16 cellular contexts compared by ENCODE assay signal in genomic region chr16:3866703-3867431, GRCh38.
"Had no signal": no experiment of that assay in that cellular context is flagged by ENCODE, and none has a peak within 500 bp of the region (broad histone marks: within the 10 kb centered on the region; RNA-seq: fewer than 3 reads in every experiment).

No MANE protein-coding gene starts in this region.

- H3K36me3 Mint-ChIP-seq: natural killer cell had no signal

- H3K9me3 ChIP-seq: left lung, mucosa of descending colon had no signal

- H3K27me3 ChIP-seq: left lung had no signal

- H3K4me3 ChIP-seq: coronary artery, left lung, mucosa of descending colon had no signal

- H3K4me3 Mint-ChIP-seq: activated B cell treated with CpG ODN at 0.5 μM for 24 hours; activated CD4-positive, alpha-beta T cell treated with anti-CD3 and anti-CD28 coated beads, Interleukin-2, amount 10 ng/mL, durations not matched to agents 7 days and 5 days; activated naive CD4-positive, alpha-beta T cell treated with anti-CD3 and anti-CD28 coated beads, Interleukin-2, amount 10 ng/mL, durations not matched to agents 7 days and 5 days had no signal

- H3K36me3 ChIP-seq: left lung had no signal

- H3K27ac ChIP-seq: coronary artery, left lung had no signal

- DNase-seq: activated B cell treated with CpG ODN at 0.5 μM for 24 hours; activated CD4-positive, alpha-beta T cell treated with anti-CD3 and anti-CD28 coated beads, Interleukin-2, amount 10 ng/mL, durations not matched to agents 7 days and 5 days; activated naive CD4-positive, alpha-beta T cell treated with anti-CD3 and anti-CD28 coated beads, Interleukin-2, amount 10 ng/mL, durations not matched to agents 7 days and 5 days; activated T-cell treated with anti-CD3 and anti-CD28 coated beads for 4 hours; amniotic stem cell; central memory CD4-positive, alpha-beta T cell; left lung; mammary epithelial cell; mucosa of descending colon; natural killer cell; nucleus accumbens had no signal

- ATAC-seq: esophagus mucosa, left lung, mucosa of descending colon, natural killer cell, sciatic nerve, SK-N-SH treated with all-trans-retinoic acid at 6 μM for 48 hours had no signal

- H3K9me3 Mint-ChIP-seq: activated B cell treated with CpG ODN at 0.5 μM for 24 hours; activated CD4-positive, alpha-beta T cell treated with anti-CD3 and anti-CD28 coated beads, Interleukin-2, amount 10 ng/mL, durations not matched to agents 7 days and 5 days; activated naive CD4-positive, alpha-beta T cell treated with anti-CD3 and anti-CD28 coated beads, Interleukin-2, amount 10 ng/mL, durations not matched to agents 7 days and 5 days; activated T-helper 2 cell treated with anti-CD3 and anti-CD28 coated beads, Interferon-gamma antibody, Interleukin-2, Interleukin-4, amounts not matched to agents 10 μg/mL and 5 μg/mL and 100 μg/mL, durations not matched to agents 14 hours and 24 hours and 36 hours; natural killer cell had no signal

- H3K27me3 Mint-ChIP-seq: activated B cell treated with CpG ODN at 0.5 μM for 24 hours; activated CD4-positive, alpha-beta T cell treated with anti-CD3 and anti-CD28 coated beads, Interleukin-2, amount 10 ng/mL, durations not matched to agents 7 days and 5 days; activated naive CD4-positive, alpha-beta T cell treated with anti-CD3 and anti-CD28 coated beads, Interleukin-2, amount 10 ng/mL, durations not matched to agents 7 days and 5 days had no signal

- H3K27ac Mint-ChIP-seq: activated B cell treated with CpG ODN at 0.5 μM for 24 hours; activated CD4-positive, alpha-beta T cell treated with anti-CD3 and anti-CD28 coated beads, Interleukin-2, amount 10 ng/mL, durations not matched to agents 7 days and 5 days; activated naive CD4-positive, alpha-beta T cell treated with anti-CD3 and anti-CD28 coated beads, Interleukin-2, amount 10 ng/mL, durations not matched to agents 7 days and 5 days; activated T-helper 2 cell treated with anti-CD3 and anti-CD28 coated beads, Interferon-gamma antibody, Interleukin-2, Interleukin-4, amounts not matched to agents 10 μg/mL and 5 μg/mL and 100 μg/mL, durations not matched to agents 14 hours and 24 hours and 36 hours had no signal
